ENCODE assay signal across 11 cellular contexts in the genomic region with DNA sequence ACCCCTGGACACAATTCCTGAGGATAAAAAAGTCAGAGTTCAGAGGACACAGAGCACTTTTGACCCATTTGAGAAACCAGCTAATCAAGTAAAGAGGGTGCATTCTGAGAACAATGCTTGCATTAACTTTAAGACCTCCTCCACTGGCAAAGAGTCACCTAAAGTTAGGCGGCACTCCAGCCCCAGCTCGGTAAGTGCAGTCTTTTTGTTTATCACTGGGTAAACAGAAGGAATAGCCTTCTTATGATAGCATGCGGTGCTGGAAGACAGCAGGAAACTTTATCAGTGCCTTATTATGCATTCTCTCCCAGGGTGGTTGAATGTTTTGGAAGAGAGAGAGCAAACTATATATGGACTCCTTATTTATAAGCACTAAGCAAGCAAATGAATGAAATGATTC.
DNase-seq lines count a peak whose midpoint lies in the region; ATAC-seq and TF ChIP-seq lines count a peak whose summit lies in the region.
"Had no signal": no experiment of that assay in that cellular context is flagged by ENCODE, and none has a peak within 500 bp of the region (broad histone marks: within the 10 kb centered on the region; RNA-seq: fewer than 3 reads in every experiment).

No MANE protein-coding gene starts in this region.

- DNase-seq in A172 (ENCODE audit: low spot score), result peak; percentile 16
- peak; percentile 79 for DNase-seq in H4 (ENCODE audit: low spot score)
- peak; percentile 37 for DNase-seq in astrocyte of the hippocampus (ENCODE audit: low read depth, low spot score)
- peak in 1 of 3 donors; percentile 61 for DNase-seq in right lobe of liver
- DNase-seq in D341Med (ENCODE audit: low spot score), result no peak
- no peak for DNase-seq in activated effector memory CD4-positive, alpha-beta T cell treated with anti-CD3 and anti-CD28 coated beads, Interleukin-2, amount 50 U/mL, for 16 hours
- no peak for DNase-seq in activated T-cell treated with anti-CD3 and anti-CD28 coated beads, Interleukin-2, amount 50 U/mL, for 48 hours
- DNase-seq in effector CD4-positive, alpha-beta T cell, result no peak
- DNase-seq: CD4-positive, alpha-beta T cell; gastrocnemius medialis; SHP77 treated with DMSO at 0.1 percent for 48 hours had no signal

- 29% methylated on average over 3 of the region's 3 CpGs for WGBS in right lobe of liver (ENCODE audit: insufficient coverage, low coverage, low lambda C conversion rate, missing lambda C conversion rate)

- peaks cover 0 to 48% (median 14%) of the 10 kb centered on the region in 4 donors for H3K4me1 ChIP-seq in right lobe of liver

- no peaks in the 10 kb centered on the region for H3K9me3 ChIP-seq in right lobe of liver
- H3K9me3 ChIP-seq: gastrocnemius medialis had no signal

- H3K27me3 ChIP-seq in right lobe of liver, result no peaks in the 10 kb centered on the region
- H3K27me3 ChIP-seq: gastrocnemius medialis had no signal

- TF ChIP-seq CTCF in right lobe of liver (IDR thresholded peaks at IDR 0.05), result no peak

- intact Hi-C loops in right lobe of liver (cut with DNase I), result no loop called here

- peak overlapping the region in 1 of 3 donors; percentile 1 for H3K4me3 ChIP-seq in right lobe of liver
- H3K4me3 ChIP-seq: gastrocnemius medialis had no signal

- no peak for TF ChIP-seq POLR2A in right lobe of liver (IDR thresholded peaks at IDR 0.05)

- ATAC-seq in right lobe of liver, result peak; percentile 72 to 79 (median 76)
- ATAC-seq: gastrocnemius medialis had no signal

- peak overlapping the region in 2 of 3 donors; percentile 59 to 61 for H3K27ac ChIP-seq in right lobe of liver

- no peaks in the 10 kb centered on the region for H3K36me3 ChIP-seq in right lobe of liver
- H3K36me3 ChIP-seq: gastrocnemius medialis had no signal

Comparison
In these comparisons a context has a peak if more than half of its experiments do, and no peak if none do; other contexts are left out.
1. DNase-seq: peak in A172 (single experiment), H4 (single experiment) and astrocyte of the hippocampus (single experiment); none in D341Med (single experiment), activated effector memory CD4-positive, alpha-beta T cell treated with anti-CD3 and anti-CD28 coated beads, Interleukin-2, amount 50 U/mL, for 16 hours (single experiment), activated T-cell treated with anti-CD3 and anti-CD28 coated beads, Interleukin-2, amount 50 U/mL, for 48 hours (0 of 2) and effector CD4-positive, alpha-beta T cell (single experiment).